In genomic region chr1:27391511-27392095, GRCh38 we compare ENCODE assay signal across 8 cellular contexts. TPM values are rescaled to one million over a fixed set of nuclear protein-coding genes. Genes with fewer than 3 reads are reported as not detected.
DNase-seq lines count a peak whose midpoint lies in the region; ATAC-seq and TF ChIP-seq lines count a peak whose summit lies in the region.

No MANE protein-coding gene starts in this region.

- no peaks in the 10 kb centered on the region for H3K9me3 Mint-ChIP-seq in progenitor cell of endocrine pancreas (ENCODE audit: low read depth)

- H3K9me3 ChIP-seq in ascending aorta = no peaks in the 10 kb centered on the region
- no peaks in the 10 kb centered on the region for H3K9me3 ChIP-seq in right cardiac atrium (ENCODE audit: control insufficient read depth, low read length)

- 9% methylated on average over 13 of the region's 13 CpGs for WGBS in right cardiac atrium

- DNase-seq in GM12865 (ENCODE audit: low read depth) (no peak), NCI-H82 (lab: John Stamatoyannopoulos, UW) (peak; percentile 56), ascending aorta (ENCODE audit: low spot score in 2 of 2) (peak; percentile 30 to 76), right cardiac atrium (peak; percentile 72 to 83 (median 82)), progenitor cell of endocrine pancreas (ENCODE audit: low spot score, unreplicated experiment) (no peak), GF-D8 (lab: John Stamatoyannopoulos, UW) (no peak)

- no peaks in the 10 kb centered on the region for H3K36me3 ChIP-seq in ascending aorta

- peaks cover 22% of the 10 kb centered on the region for H3K27me3 Mint-ChIP-seq in progenitor cell of endocrine pancreas

- H3K4me1 Mint-ChIP-seq in progenitor cell of endocrine pancreas (ENCODE audit: low read depth) = peaks cover 6% of the 10 kb centered on the region

- H3K4me3 ChIP-seq in GM12865 (ENCODE audit: low read depth, low read length) (peak overlapping the region; percentile 26), ascending aorta (peak overlapping the region; percentile 52 to 74), right cardiac atrium (ENCODE audit: low read length) (no peak overlapping the region)

- H3K27ac ChIP-seq in ascending aorta (no peak overlapping the region), right cardiac atrium (ENCODE audit: low read length) (peak overlapping the region; percentile 77)

- H3K36me3 Mint-ChIP-seq in progenitor cell of endocrine pancreas (ENCODE audit: insufficient read depth) = no peaks in the 10 kb centered on the region

- peaks cover 13 to 14% of the 10 kb centered on the region in 2 donors for H3K4me1 ChIP-seq in ascending aorta
- peaks cover 9% of the 10 kb centered on the region for H3K4me1 ChIP-seq in right cardiac atrium (ENCODE audit: control insufficient read depth, insufficient read depth, low read length)

- TF ChIP-seq CTCF in GM12865 (IDR thresholded peaks at IDR 0.05; ENCODE audit: insufficient read depth, low read depth, low read length, missing control alignments) (no peak), ascending aorta (IDR thresholded peaks at IDR 0.05) (no peak), progenitor cell of endocrine pancreas (IDR thresholded peaks at IDR 0.05; ENCODE audit: unreplicated experiment) (no peak)

- peak overlapping the region; percentile 60 for H3K27ac Mint-ChIP-seq in progenitor cell of endocrine pancreas

- peak; percentile 59 to 66 for ATAC-seq in right cardiac atrium
- no peak for ATAC-seq in HG03469 (IDR thresholded peaks at IDR 0.05; ENCODE audit: unreplicated experiment)
- ATAC-seq in GM19452 (IDR thresholded peaks at IDR 0.05; ENCODE audit: unreplicated experiment) = no peak

- intact Hi-C loops in ascending aorta (cut with DNase I) (loop anchor here (1.0 to 10.0 kb wide), 3 partner anchors 26 to 277 kb away; no protein-coding TSS in a partner anchor), right cardiac atrium (cut with DNase I) (loop anchor here in 2 of 4 donors (5.0 to 10.0 kb wide), 3 partner anchors 34 to 273 kb away; no protein-coding TSS in a partner anchor)

- H3K4me3 Mint-ChIP-seq in progenitor cell of endocrine pancreas (ENCODE audit: low read depth) = peak overlapping the region; percentile 70

- no peaks in the 10 kb centered on the region for H3K27me3 ChIP-seq in ascending aorta
- no peaks in the 10 kb centered on the region for H3K27me3 ChIP-seq in right cardiac atrium (ENCODE audit: control insufficient read depth, insufficient read depth)

RNA-seq across cellular contexts. Expression of gene GPR3, which starts 0.8 kb away (rescaled TPM):
- total RNA-seq in ascending aorta = 2.0 TPM
- total RNA-seq in right cardiac atrium = 1 to 10 TPM in 1 of 4 donors, under 1 TPM in 3; 0.46 to 3.3 (median 0.68) TPM
- polyA plus RNA-seq in right cardiac atrium = 1.7 TPM
- 1.00 and 1.1 TPM in 2 replicates for total RNA-seq in progenitor cell of endocrine pancreas

RNA-seq across cellular contexts. Expression of gene CD164L2, which starts 8.5 kb away (rescaled TPM):
- total RNA-seq in ascending aorta = not detected
- total RNA-seq in right cardiac atrium = not detected
- not detected for polyA plus RNA-seq in right cardiac atrium
- total RNA-seq in progenitor cell of endocrine pancreas = not detected in 2 replicates

RNA-seq across cellular contexts. Expression of gene FCN3, which starts 17.0 kb away (rescaled TPM):
- total RNA-seq in ascending aorta (13.2 TPM), right cardiac atrium (10 to 100 TPM in 3 of 4 donors, 1 to 10 TPM in 1; 5.8 to 46.0 (median 11.9) TPM), progenitor cell of endocrine pancreas (not detected in 2 replicates)
- polyA plus RNA-seq in right cardiac atrium = 98.1 TPM

RNA-seq across cellular contexts. Expression of gene MAP3K6, which starts 24.8 kb away (rescaled TPM):
- 164 TPM for total RNA-seq in ascending aorta
- 10 to 100 TPM; 40.7 to 52.7 (median 45.9) TPM for total RNA-seq in right cardiac atrium
- polyA plus RNA-seq in right cardiac atrium = 47.5 TPM
- total RNA-seq in progenitor cell of endocrine pancreas = 1.1 and 1.8 TPM in 2 replicates

RNA-seq across cellular contexts. Expression of gene SYTL1, which starts 49.8 kb away (rescaled TPM):
- total RNA-seq in ascending aorta (0.21 TPM), right cardiac atrium (1 to 10 TPM in 3 of 4 donors, under 1 TPM in 1; 0.39 to 2.9 (median 2.0) TPM), progenitor cell of endocrine pancreas (9.4 and 15.5 TPM in 2 replicates)
- polyA plus RNA-seq in right cardiac atrium = 2.1 TPM

Comparison
In these comparisons a context has a peak if more than half of its experiments do, and no peak if none do; other contexts are left out.
1. DNase-seq: peak in NCI-H82 (single experiment), ascending aorta (2 of 2) and right cardiac atrium (3 of 3); none in GM12865 (single experiment), progenitor cell of endocrine pancreas (single experiment) and GF-D8 (single experiment).
2. ATAC-seq: peak in right cardiac atrium (2 of 2); none in HG03469 (single experiment) and GM19452 (single experiment).